In the genomic region with DNA sequence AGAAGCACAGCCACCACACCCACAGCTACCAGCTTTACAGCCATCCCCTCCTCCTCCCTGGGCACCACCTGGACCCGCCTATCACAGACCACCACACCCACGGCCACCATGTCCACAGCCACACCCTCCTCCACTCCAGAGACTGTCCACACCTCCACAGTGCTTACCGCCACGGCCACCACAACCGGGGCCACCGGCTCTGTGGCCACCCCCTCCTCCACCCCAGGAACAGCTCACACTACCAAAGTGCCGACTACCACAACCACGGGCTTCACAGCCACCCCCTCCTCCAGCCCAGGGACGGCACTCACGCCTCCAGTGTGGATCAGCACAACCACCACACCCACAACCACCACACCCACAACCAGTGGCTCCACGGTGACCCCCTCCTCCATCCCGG, we compare ENCODE assay signal across 3 cellular contexts. TPM values are rescaled to one million over a fixed set of nuclear protein-coding genes. Genes with fewer than 3 reads are reported as not detected.
"Had no signal": no experiment of that assay in that cellular context is flagged by ENCODE, and none has a peak within 500 bp of the region (broad histone marks: within the 10 kb centered on the region; RNA-seq: fewer than 3 reads in every experiment).

No MANE protein-coding gene starts in this region.

RNA-seq across cellular contexts. Expression of gene MUC5B, which starts 27.5 kb away (rescaled TPM):
- total RNA-seq: HepG2, IMR-90 had no signal
- polyA plus RNA-seq: IgD-negative memory B cell, IMR-90 had no signal
